ENCODE assay signal across 14 cellular contexts in genomic region chr20:32570401-32571190, GRCh38. TPM values are rescaled to one million over a fixed set of nuclear protein-coding genes. Genes with fewer than 3 reads are reported as not detected.
DNase-seq lines count a peak whose midpoint lies in the region; ATAC-seq and TF ChIP-seq lines count a peak whose summit lies in the region.
"Had no signal": no experiment of that assay in that cellular context is flagged by ENCODE, and none has a peak within 500 bp of the region (broad histone marks: within the 10 kb centered on the region; RNA-seq: fewer than 3 reads in every experiment).

No MANE protein-coding gene starts in this region.

- ATAC-seq in GM23338: peak; percentile 58
- no peak for ATAC-seq in stimulated activated naive B cell treated with anti-CD40 and anti-IgM and Interleukin-4, amounts not matched to agents 10 μg/mL and 1 μg/mL and 100 μg/mL, for 72 hours (replicated peaks)
- ATAC-seq: foreskin keratinocyte had no signal

- H3K27me3 ChIP-seq in GM23338 (ENCODE audit: insufficient read depth) (no peaks in the 10 kb centered on the region), neuronal stem cell (ENCODE audit: control insufficient read depth in 3 of 3, insufficient read depth in 3 of 3, low read depth in 1 of 3, low read length in 3 of 3) (no peaks in the 10 kb centered on the region)
- H3K27me3 ChIP-seq: dorsolateral prefrontal cortex, transverse colon had no signal

- no peak overlapping the region for H3K4me2 ChIP-seq in GM23338
- H3K4me2 ChIP-seq in neuronal stem cell (ENCODE audit: insufficient read depth, low read length, poor library complexity, severe bottlenecking): no peak overlapping the region

- 0 out of 2 replicates have a peak overlapping the region, but pooled peaks have one; percentile 32 for H2AFZ ChIP-seq in GM23338
- peak overlapping the region; percentile 21 for H2AFZ ChIP-seq in neuronal stem cell (ENCODE audit: low read length)

- no peak overlapping the region for H2BK12ac ChIP-seq in neuronal stem cell (ENCODE audit: low read length)

- peaks cover 7% of the 10 kb centered on the region; the same call in 1 of the 2 replicates for H3K9me2 ChIP-seq in GM23338 (ENCODE audit: insufficient read depth)

- H3K36me3 Mint-ChIP-seq in GM23338 (ENCODE audit: low read depth): no peaks in the 10 kb centered on the region; the same call in 2 of the 3 replicates
- H3K36me3 Mint-ChIP-seq in stimulated activated naive B cell treated with anti-CD40 and anti-IgM and Interleukin-4, amounts not matched to agents 10 μg/mL and 1 μg/mL and 100 μg/mL, for 72 hours: no peaks in the 10 kb centered on the region

- H3K18ac ChIP-seq in neuronal stem cell (ENCODE audit: low read length): no peak overlapping the region

- DNase-seq in GM23338 (ENCODE audit: low spot score): peak; percentile 56
- peak; percentile 79 for DNase-seq in NB4 (ENCODE audit: low read depth)
- DNase-seq in choroid plexus epithelial cell (ENCODE audit: low read depth): peak; percentile 93
- DNase-seq in neuronal stem cell (ENCODE audit: low spot score): no peak
- DNase-seq in foreskin melanocyte: no peak
- DNase-seq in stimulated activated naive B cell treated with anti-CD40 and anti-IgM and Interleukin-4, amounts not matched to agents 10 μg/mL and 1 μg/mL and 100 μg/mL, for 72 hours: no peak
- DNase-seq in epidermal melanocyte (ENCODE audit: insufficient read length, low spot score): no peak
- DNase-seq: activated CD8-positive, alpha-beta memory T cell treated with anti-CD3 and anti-CD28 coated beads, Interleukin-2, amount 50 U/mL, for 4 hours; dorsolateral prefrontal cortex; foreskin keratinocyte; NCI-H446 treated with DMSO at 0.1 percent for 48 hours; SJCRH30; transverse colon had no signal

- H3K14ac ChIP-seq in neuronal stem cell (ENCODE audit: low read length): no peak overlapping the region

- no peak for TF ChIP-seq POLR2A in NB4 (IDR thresholded peaks at IDR 0.05; ENCODE audit: extremely low read depth, insufficient read length)

- H3K4me1 ChIP-seq in GM23338 (ENCODE audit: insufficient read depth) (peaks cover 21% of the 10 kb centered on the region), neuronal stem cell (ENCODE audit: control insufficient read depth in 2 of 2, insufficient read depth in 1 of 2, low read depth in 1 of 2, low read length in 2 of 2) (peaks cover 21 to 26% of the 10 kb centered on the region in 2 donors)
- H3K4me1 ChIP-seq: foreskin keratinocyte, SJCRH30 had no signal

- no peaks in the 10 kb centered on the region; the same call in 2 of the 3 replicates for H3K9me3 Mint-ChIP-seq in GM23338
- no peaks in the 10 kb centered on the region for H3K9me3 Mint-ChIP-seq in stimulated activated naive B cell treated with anti-CD40 and anti-IgM and Interleukin-4, amounts not matched to agents 10 μg/mL and 1 μg/mL and 100 μg/mL, for 72 hours

- no peaks in the 10 kb centered on the region for H3K79me1 ChIP-seq in neuronal stem cell (ENCODE audit: low read depth, low read length)

- H3F3A ChIP-seq in GM23338 (replicated peaks; ENCODE audit: low read depth): peaks cover 16% of the 10 kb centered on the region; the same call in 1 of the 2 replicates

- H2BK15ac ChIP-seq in neuronal stem cell (ENCODE audit: low read length): no peak overlapping the region

- H3K36me3 ChIP-seq in GM23338 (ENCODE audit: insufficient read depth): no peaks in the 10 kb centered on the region; the same call in 1 of the 2 replicates
- no peaks in the 10 kb centered on the region for H3K36me3 ChIP-seq in neuronal stem cell (replicated peaks in 1 of 2; ENCODE audit: control insufficient read depth in 2 of 2, insufficient read depth in 2 of 2, low read length in 2 of 2)
- H3K36me3 ChIP-seq: SJCRH30, transverse colon had no signal

- peaks cover 21% of the 10 kb centered on the region for H3K4me1 Mint-ChIP-seq in GM23338
- H3K4me1 Mint-ChIP-seq in stimulated activated naive B cell treated with anti-CD40 and anti-IgM and Interleukin-4, amounts not matched to agents 10 μg/mL and 1 μg/mL and 100 μg/mL, for 72 hours: peaks cover 0 to 7% of the 10 kb centered on the region in 2 donors

- H4K91ac ChIP-seq in neuronal stem cell (ENCODE audit: low read depth, low read length, poor library complexity): no peak overlapping the region

- no peak overlapping the region for H2BK120ac ChIP-seq in neuronal stem cell (ENCODE audit: low read depth, low read length)

- H3K9me3 ChIP-seq in neuronal stem cell (replicated peaks in 1 of 2; ENCODE audit: control insufficient read depth in 2 of 2, insufficient read depth in 1 of 2, low read depth in 1 of 2, low read length in 2 of 2): no peaks in the 10 kb centered on the region
- H3K9me3 ChIP-seq: SJCRH30, transverse colon had no signal

- no peak overlapping the region for H4K8ac ChIP-seq in neuronal stem cell (ENCODE audit: low read depth, low read length)

- no peak overlapping the region for H3K27ac ChIP-seq in GM23338 (ENCODE audit: low read depth)
- no peak overlapping the region for H3K27ac ChIP-seq in neuronal stem cell (replicated peaks; ENCODE audit: low read length)
- H3K27ac ChIP-seq: foreskin keratinocyte, SJCRH30, transverse colon, VCaP had no signal

- no peak overlapping the region for H3K27ac Mint-ChIP-seq in GM23338
- no peak overlapping the region for H3K27ac Mint-ChIP-seq in stimulated activated naive B cell treated with anti-CD40 and anti-IgM and Interleukin-4, amounts not matched to agents 10 μg/mL and 1 μg/mL and 100 μg/mL, for 72 hours

- no peak overlapping the region for H3K4me3 ChIP-seq in GM23338
- no peak overlapping the region for H3K4me3 ChIP-seq in NB4 (ENCODE audit: low read depth, low read length)
- no peak overlapping the region for H3K4me3 ChIP-seq in choroid plexus epithelial cell (ENCODE audit: low read depth, low read length)
- no peak overlapping the region for H3K4me3 ChIP-seq in neuronal stem cell (ENCODE audit: low read length in 2 of 2)
- H3K4me3 ChIP-seq: dorsolateral prefrontal cortex, SJCRH30, transverse colon had no signal

- H2BK5ac ChIP-seq in neuronal stem cell (ENCODE audit: low read length): no peak overlapping the region

- no peak overlapping the region for H3K9ac ChIP-seq in neuronal stem cell (ENCODE audit: low read depth, low read length, poor library complexity)

- TF ChIP-seq CTCF in GM23338 (conservative IDR thresholded peaks at IDR 0.05; ENCODE audit: low read depth in 2 of 2) (no peak), NB4 (IDR thresholded peaks at IDR 0.05; ENCODE audit: low read depth, low read length) (no peak), choroid plexus epithelial cell (conservative IDR thresholded peaks at IDR 0.05; ENCODE audit: low read depth, low read length) (no peak)

- H4K20me1 ChIP-seq in GM23338 (replicated peaks; ENCODE audit: insufficient read depth): no peaks in the 10 kb centered on the region

- no peak overlapping the region for H3K23ac ChIP-seq in neuronal stem cell (ENCODE audit: low read depth, low read length, poor library complexity)

- H2AK5ac ChIP-seq in neuronal stem cell (ENCODE audit: low read depth, low read length): peak overlapping the region; percentile 2

- no CpG with 5 or more reads among the region's 10 CpGs for WGBS in neuronal stem cell (ENCODE audit: extremely low coverage in 2 of 2, insufficient read length in 2 of 2, insufficient replicate concordance in 1 of 2), 2 donors

- peaks cover 8% of the 10 kb centered on the region for H3K27me3 Mint-ChIP-seq in GM23338 (ENCODE audit: insufficient read depth, low read depth, poor library complexity)
- H3K27me3 Mint-ChIP-seq in stimulated activated naive B cell treated with anti-CD40 and anti-IgM and Interleukin-4, amounts not matched to agents 10 μg/mL and 1 μg/mL and 100 μg/mL, for 72 hours: no peaks in the 10 kb centered on the region

- no peak overlapping the region for H3K4ac ChIP-seq in neuronal stem cell (ENCODE audit: low read length)

- no peaks in the 10 kb centered on the region; the same call in 1 of the 2 replicates for H3K79me2 ChIP-seq in GM23338 (replicated peaks; ENCODE audit: insufficient read depth)

- no peak overlapping the region for H3K4me3 Mint-ChIP-seq in GM23338
- no peak overlapping the region for H3K4me3 Mint-ChIP-seq in stimulated activated naive B cell treated with anti-CD40 and anti-IgM and Interleukin-4, amounts not matched to agents 10 μg/mL and 1 μg/mL and 100 μg/mL, for 72 hours

TF ChIP-seq in GM23338, 12 proteins besides CTCF, POLR2A, EP300 and RAD21 (continues in another document):
- TF ChIP-seq STAT1 (IDR thresholded peaks at IDR 0.05; ENCODE audit: unreplicated experiment) (no peak), ZNF114 (CRISPR knock-in tag; IDR thresholded peaks at IDR 0.05) (no peak), EZH2 (IDR thresholded peaks at IDR 0.05; ENCODE audit: low read depth, unreplicated experiment) (no peak), ETS1 (IDR thresholded peaks at IDR 0.05) (0 out of 2 replicates have a peak, but pooled peaks have one; percentile 24)

RNA-seq across cellular contexts. Expression of gene NOL4L, which starts 14.5 kb away (rescaled TPM):
- total RNA-seq in GM23338 (2014; rRNA removed; shearing (Covaris generic)): 32.8 and 38.8 TPM in 2 replicates
- polyA plus RNA-seq in GM23338 (2016; fragmentation: Nextera tagmentation; extraction: Ambion mirVana): 36.7 and 39.2 TPM in 2 replicates
- 27.2 TPM for polyA plus RNA-seq in neuronal stem cell (2013, experiment 1 of 2)
- 27.3 TPM for polyA plus RNA-seq in neuronal stem cell (2013, experiment 2 of 2)

Comparison
In these comparisons a context has a peak if more than half of its experiments do, and no peak if none do; other contexts are left out.
1. DNase-seq: peak in GM23338 (single experiment), NB4 (single experiment) and choroid plexus epithelial cell (single experiment); none in neuronal stem cell (single experiment), foreskin melanocyte (single experiment), stimulated activated naive B cell treated with anti-CD40 and anti-IgM and Interleukin-4, amounts not matched to agents 10 μg/mL and 1 μg/mL and 100 μg/mL, for 72 hours (single experiment) and epidermal melanocyte (single experiment).